In the genomic region with DNA sequence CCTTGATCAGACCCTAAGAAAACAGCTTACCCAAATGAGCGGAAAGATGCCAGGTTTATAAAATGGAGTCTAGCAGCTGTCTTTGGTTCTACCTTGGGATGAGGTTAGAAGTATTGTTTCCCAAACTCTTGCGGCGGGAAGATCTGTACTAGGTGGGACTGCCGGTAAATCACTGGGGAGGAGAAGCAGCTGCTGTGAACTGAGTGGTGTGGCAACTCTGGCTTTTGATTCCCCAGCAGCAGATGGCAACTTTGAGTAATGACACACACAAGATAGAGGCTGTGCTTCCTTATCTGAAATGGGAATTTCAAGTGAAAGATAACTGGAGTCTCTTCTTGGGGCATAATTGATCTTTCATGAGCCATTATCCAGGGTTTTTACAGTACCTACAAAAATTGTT, we compare ENCODE assay signal across 19 cellular contexts.
"Had no signal": no experiment of that assay in that cellular context is flagged by ENCODE, and none has a peak within 500 bp of the region (broad histone marks: within the 10 kb centered on the region; RNA-seq: fewer than 3 reads in every experiment).

No MANE protein-coding gene starts in this region.

- H3K36me3 Mint-ChIP-seq: mesothelial cell of epicardium had no signal

- ATAC-seq: activated CD4-positive, alpha-beta T cell treated with anti-CD3 and anti-CD28 coated beads for 36 hours; activated T-cell treated with anti-CD3 and anti-CD28 coated beads, Interleukin-2, amount 50 U/mL, for 72 hours; left ventricle myocardium superior; naive thymus-derived CD8-positive, alpha-beta T cell; right cardiac atrium; upper lobe of right lung had no signal

- DNase-seq: activated CD4-positive, alpha-beta memory T cell treated with anti-CD3 and anti-CD28 coated beads, Interleukin-2, amount 10 ng/mL, durations not matched to agents 7 days and 5 days; activated CD4-positive, alpha-beta T cell treated with anti-CD3 and anti-CD28 coated beads for 36 hours; activated gamma-delta T cell treated with Interleukin-2 at 50 U/mL for 16 hours; activated T-cell treated with anti-CD3 and anti-CD28 coated beads, Interleukin-2, amount 50 U/mL, for 72 hours; effector CD8-positive, alpha-beta T cell; kidney; left ventricle myocardium superior; naive thymus-derived CD8-positive, alpha-beta T cell; right cardiac atrium; stimulated activated CD4-positive, alpha-beta T cell treated with anti-CD3 and anti-CD28 coated beads, Interleukin-2, amount 100 ng/mL, for 48 hours; stimulated activated naive CD4-positive, alpha-beta T cell treated with Interleukin-2 at 50 U/mL for 16 hours; T-helper 9 cell; upper lobe of right lung had no signal

- H3K36me3 ChIP-seq: suprapubic skin, upper lobe of right lung had no signal

- H3K27ac ChIP-seq: coronary artery, suprapubic skin, upper lobe of right lung, VCaP had no signal

- H3K9me3 Mint-ChIP-seq: activated CD4-positive, alpha-beta memory T cell treated with anti-CD3 and anti-CD28 coated beads, Interleukin-2, amount 10 ng/mL, durations not matched to agents 7 days and 5 days; activated T-cell treated with anti-CD3 and anti-CD28 coated beads, Interleukin-2, amount 50 U/mL, for 72 hours; mesothelial cell of epicardium; naive thymus-derived CD8-positive, alpha-beta T cell had no signal

- H3K4me1 Mint-ChIP-seq: activated CD4-positive, alpha-beta memory T cell treated with anti-CD3 and anti-CD28 coated beads, Interleukin-2, amount 10 ng/mL, durations not matched to agents 7 days and 5 days; activated CD4-positive, alpha-beta T cell treated with anti-CD3 and anti-CD28 coated beads for 36 hours; naive thymus-derived CD8-positive, alpha-beta T cell had no signal

- H3K27me3 Mint-ChIP-seq: activated CD4-positive, alpha-beta memory T cell treated with anti-CD3 and anti-CD28 coated beads, Interleukin-2, amount 10 ng/mL, durations not matched to agents 7 days and 5 days; activated CD4-positive, alpha-beta T cell treated with anti-CD3 and anti-CD28 coated beads for 36 hours; naive thymus-derived CD8-positive, alpha-beta T cell had no signal

- H3K9me3 ChIP-seq: suprapubic skin, upper lobe of right lung had no signal

- H3K4me3 ChIP-seq: coronary artery, suprapubic skin, upper lobe of right lung had no signal

- H3K4me1 ChIP-seq: upper lobe of right lung had no signal

- H3K27ac Mint-ChIP-seq: activated CD4-positive, alpha-beta memory T cell treated with anti-CD3 and anti-CD28 coated beads, Interleukin-2, amount 10 ng/mL, durations not matched to agents 7 days and 5 days; activated CD4-positive, alpha-beta T cell treated with anti-CD3 and anti-CD28 coated beads for 36 hours; activated T-cell treated with anti-CD3 and anti-CD28 coated beads, Interleukin-2, amount 50 U/mL, for 72 hours; mesothelial cell of epicardium; naive thymus-derived CD8-positive, alpha-beta T cell had no signal

- H3K27me3 ChIP-seq: suprapubic skin, upper lobe of right lung had no signal

- FAIRE-seq: astrocyte, frontal cortex, kidney had no signal

- H3K4me3 Mint-ChIP-seq: activated CD4-positive, alpha-beta memory T cell treated with anti-CD3 and anti-CD28 coated beads, Interleukin-2, amount 10 ng/mL, durations not matched to agents 7 days and 5 days; activated CD4-positive, alpha-beta T cell treated with anti-CD3 and anti-CD28 coated beads for 36 hours; activated T-cell treated with anti-CD3 and anti-CD28 coated beads, Interleukin-2, amount 50 U/mL, for 72 hours; mesothelial cell of epicardium; naive thymus-derived CD8-positive, alpha-beta T cell had no signal
